In genomic region chr5:73565969-73566547, GRCh38 we compare ENCODE assay signal across 8 cellular contexts. TPM values are rescaled to one million over a fixed set of nuclear protein-coding genes. Genes with fewer than 3 reads are reported as not detected.
DNase-seq lines count a peak whose midpoint lies in the region; ATAC-seq, FAIRE-seq and TF ChIP-seq lines count a peak whose summit lies in the region.

No MANE protein-coding gene starts in this region.

- H3K27me3 ChIP-seq in MM.1S (replicated peaks; ENCODE audit: insufficient read depth, low read length): no peaks in the 10 kb centered on the region
- H3K27me3 ChIP-seq in H1 (replicated peaks in 1 of 4; ENCODE audit: control insufficient read depth in 3 of 4, extremely low read depth in 1 of 4, insufficient read depth in 3 of 4, low read length in 3 of 4): no peaks in the 10 kb centered on the region
- H3K27me3 ChIP-seq in pancreas: no peaks in the 10 kb centered on the region

- H3K4ac ChIP-seq in H1 (replicated peaks; ENCODE audit: insufficient read length, low read depth, low read length): no peak overlapping the region

- no peak overlapping the region for H2BK20ac ChIP-seq in H1 (ENCODE audit: low read length)

- intact Hi-C loops in pancreas (cut with DNase I): no loop called here

- H3K79me2 ChIP-seq in MM.1S (ENCODE audit: low read length) (peaks cover 69% of the 10 kb centered on the region), H1 (ENCODE audit: control insufficient read depth in 1 of 2, insufficient read depth in 2 of 2, low read length in 2 of 2) (peaks cover 15 to 46% of the 10 kb centered on the region in 2 experiments)

- no peak overlapping the region for H3K14ac ChIP-seq in H1 (ENCODE audit: insufficient read length)

- H3K4me2 ChIP-seq in MM.1S (ENCODE audit: low read depth, low read length): peak overlapping the region; percentile 81
- peak overlapping the region; percentile 75 to 97 for H3K4me2 ChIP-seq in H1 (ENCODE audit: insufficient read depth in 1 of 2, low read depth in 2 of 2, low read length in 2 of 2)

- H3K4me1 ChIP-seq in MM.1S (ENCODE audit: low read length): peaks cover 9% of the 10 kb centered on the region
- peaks cover 0 to 3% (median 0%) of the 10 kb centered on the region in 4 experiments; a peak in 1 of 7 replicates for H3K4me1 ChIP-seq in H1 (replicated peaks in 1 of 4; ENCODE audit: control insufficient read depth in 3 of 4, insufficient read depth in 4 of 4, low read length in 3 of 4)
- peaks cover 11 to 29% (median 15%) of the 10 kb centered on the region in 3 donors for H3K4me1 ChIP-seq in pancreas

- H3K36me3 ChIP-seq in MM.1S (replicated peaks; ENCODE audit: insufficient read depth, low read length) (no peaks in the 10 kb centered on the region; the same call in 1 of the 2 replicates), H1 (ENCODE audit: control insufficient read depth in 2 of 4, insufficient read depth in 4 of 4, low read length in 3 of 4) (peaks cover 2 to 24% (median 10%) of the 10 kb centered on the region in 4 experiments; a peak in 7 of 8 replicates), pancreas (peaks cover 0 to 4% (median 1%) of the 10 kb centered on the region in 3 donors)

- H3K9me2 ChIP-seq in MM.1S (replicated peaks; ENCODE audit: insufficient read depth, low read length): no peaks in the 10 kb centered on the region

- H2BK15ac ChIP-seq in H1 (ENCODE audit: low read length): no peak overlapping the region

- 0 out of 2 replicates have a peak overlapping the region, but pooled peaks have one; percentile 72 for H3K18ac ChIP-seq in H1 (ENCODE audit: extremely low read depth, low read length)

- peaks cover 9% of the 10 kb centered on the region for H3K23me2 ChIP-seq in H1 (ENCODE audit: low read depth, low read length)

- TF ChIP-seq RAD21 in H1 (IDR thresholded peaks at IDR 0.05 in 1 of 2, conservative IDR thresholded peaks at IDR 0.05 in 1 of 2; ENCODE audit: low read depth in 2 of 2, low read length in 2 of 2): no peak

- H2BK5ac ChIP-seq in H1 (ENCODE audit: low read depth, low read length): peak overlapping the region; percentile 93; the same call in 1 of the 2 replicates

- H3K56ac ChIP-seq in H1 (replicated peaks; ENCODE audit: insufficient read length, low read depth, low read length): peak overlapping the region; percentile 62

- TF ChIP-seq CTCF in MM.1S (IDR thresholded peaks at IDR 0.05; ENCODE audit: low read length): no peak
- TF ChIP-seq CTCF in H1 (IDR thresholded peaks at IDR 0.05; ENCODE audit: control extremely low read depth in 1 of 3, insufficient read depth in 1 of 3, low read depth in 1 of 3, low read length in 3 of 3): no peak
- no peak for TF ChIP-seq CTCF in pancreas (IDR thresholded peaks at IDR 0.05)

- no peak overlapping the region for H2BK120ac ChIP-seq in H1 (replicated peaks; ENCODE audit: low read depth, low read length)

- peak; percentile 3 for ATAC-seq in GM19467 (IDR thresholded peaks at IDR 0.05; ENCODE audit: unreplicated experiment)
- ATAC-seq in pancreas: no peak

- H3K27ac ChIP-seq in MM.1S (ENCODE audit: low read length): peak overlapping the region; percentile 77; the same call in 1 of the 2 replicates
- H3K27ac ChIP-seq in H1 (ENCODE audit: low read depth, low read length): peak overlapping the region; percentile 73
- H3K27ac ChIP-seq in pancreas: peak overlapping the region; percentile 85 to 95 (median 89)

- no peak for DNase-seq in MM.1S
- DNase-seq in H1 (ENCODE audit: low read depth in 1 of 2, low spot score in 2 of 2): no peak
- no peak for DNase-seq in pancreas
- no peak for DNase-seq in ureter (ENCODE audit: low spot score)
- DNase-seq in OCI-M2 (lab: John Stamatoyannopoulos, UW; ENCODE audit: unreplicated experiment): no peak
- DNase-seq in activated CD8-positive, alpha-beta memory T cell treated with anti-CD3 and anti-CD28 coated beads for 24 hours: no peak
- DNase-seq in NCI-H526 treated with DMSO at 0.1 percent for 48 hours (lab: John Stamatoyannopoulos, UW): no peak

- peak overlapping the region; percentile 99; the same call in 1 of the 2 replicates for H4K8ac ChIP-seq in H1 (ENCODE audit: extremely low read depth, insufficient read depth, low read length)

- 0 out of 2 replicates have a peak overlapping the region, but pooled peaks have one; percentile 30 for H2AK5ac ChIP-seq in H1 (ENCODE audit: low read depth, low read length)

- no peak for TF ChIP-seq POLR2A in H1 (IDR thresholded peaks at IDR 0.05; ENCODE audit: control extremely low read depth in 1 of 2, low read depth in 2 of 2, low read length in 2 of 2)

- H3F3A ChIP-seq in MM.1S (ENCODE audit: insufficient read depth, low read length): no peaks in the 10 kb centered on the region

- POLR2A ChIA-PET in H1 (lab: Charles Lee; ENCODE audit: partially characterized antibody): interaction anchor here (0.6 to 1.0 kb wide), 3 partner anchors 46 to 166 kb away, joined by 3 read pairs; no protein-coding TSS in a partner anchor

- H4K20me1 ChIP-seq in MM.1S (ENCODE audit: insufficient read depth, low read length) (no peaks in the 10 kb centered on the region), H1 (replicated peaks in 1 of 2; ENCODE audit: control insufficient read depth in 1 of 2, insufficient read depth in 2 of 2, low read length in 2 of 2) (no peaks in the 10 kb centered on the region)

- no peak overlapping the region for H3K23ac ChIP-seq in H1 (ENCODE audit: insufficient read length)

- CTCF ChIA-PET in H1 (lab: Charles Lee; ENCODE audit: partially characterized antibody): interaction anchor here (1.7 to 2.9 kb wide), 2 partner anchors 10 to 18 kb away, joined by 4 to 9 read pairs; no protein-coding TSS in a partner anchor

- no peak overlapping the region for H4K91ac ChIP-seq in H1 (replicated peaks; ENCODE audit: insufficient read length, low read length)

- 10% methylated on average over 8 of the region's 8 CpGs; no CpG with 5 or more reads in 1 of the 2 experiments for WGBS in H1 (ENCODE audit: extremely low coverage in 1 of 2, insufficient coverage in 1 of 2, insufficient read length in 1 of 2, insufficient replicate concordance in 2 of 2, low coverage in 1 of 2, low lambda C conversion rate in 2 of 2, missing lambda C conversion rate in 1 of 2), 2 experiments
- WGBS in pancreas, 2 donors: 5 to 6% methylated on average over 8 of the region's 8 CpGs

- H3K4me3 ChIP-seq in MM.1S (ENCODE audit: low read length) (peak overlapping the region; percentile 94), H1 (ENCODE audit: extremely low read depth in 1 of 4, insufficient read depth in 2 of 4, low read depth in 3 of 4, low read length in 4 of 4) (peak overlapping the region; percentile 85 to 99 (median 93)), pancreas (peak overlapping the region; percentile 76 to 87 (median 83))

- TF ChIP-seq EP300 in H1 (IDR thresholded peaks at IDR 0.05; ENCODE audit: borderline replicate concordance in 1 of 2, low read depth in 2 of 2, low read length in 2 of 2): no peak

- H2AFZ ChIP-seq in MM.1S (ENCODE audit: low read length) (peak overlapping the region; percentile 83), H1 (ENCODE audit: low read length) (peak overlapping the region; percentile 90)

- H4K5ac ChIP-seq in H1 (ENCODE audit: insufficient read length, low read depth, low read length): no peak overlapping the region

- H2BK12ac ChIP-seq in H1 (ENCODE audit: low read depth, low read length): no peak overlapping the region; the same call in 1 of the 2 replicates

- H3K9me3 ChIP-seq in MM.1S (replicated peaks; ENCODE audit: insufficient read depth, low read length): no peaks in the 10 kb centered on the region
- H3K9me3 ChIP-seq in H1 (ENCODE audit: insufficient read depth in 2 of 2, low read depth in 1 of 2, low read length in 1 of 2): no peaks in the 10 kb centered on the region
- no peaks in the 10 kb centered on the region for H3K9me3 ChIP-seq in pancreas

- peak overlapping the region; percentile 90 for H3K9ac ChIP-seq in MM.1S (ENCODE audit: low read length)
- H3K9ac ChIP-seq in H1 (replicated peaks in 1 of 4; ENCODE audit: extremely low read depth in 1 of 4, low read depth in 3 of 4, low read length in 3 of 4): peak overlapping the region; percentile 90 to 96 (median 94)

- FAIRE-seq in H1 (lab: Jason Lieb, UNC) (peak; percentile 50), pancreas (lab: Jason Lieb, UNC) (no peak)

- H3K79me1 ChIP-seq in H1 (ENCODE audit: low read depth, low read length): 0 out of 2 replicates have a peak, but pooled peaks cover 3% of the 10 kb centered on the region

RNA-seq across cellular contexts. Expression of gene UTP15, which starts 0.5 kb away (rescaled TPM):
- total RNA-seq in H1 (2021; fragmentation: NEBNext Ultra II Directional; extraction: Animal tissue kit (Norgen Biotek cat#: 25700)): 33.6 and 35.1 TPM in 2 replicates
- 14.3 and 17.4 TPM in 2 replicates for polyA plus RNA-seq in H1 (2011; rRNA removed)
- polyA plus RNA-seq in H1 (2011; cell fraction: cytosol; rRNA removed): 18.3 TPM
- 27.9 TPM for polyA plus RNA-seq in H1 (2011; cell fraction: nucleus; rRNA removed)
- 12.8 to 22.6 TPM (median 15.1 TPM) in 4 replicates for polyA plus RNA-seq in H1 (2012, experiment 1 of 2)
- 1.1 TPM for polyA plus RNA-seq in H1 (2012, experiment 2 of 2)
- 17.8 TPM for polyA plus RNA-seq in H1 (2013, experiment 1 of 2)
- polyA plus RNA-seq in H1 (2013, experiment 2 of 2): 16.6 TPM
- 40.2 and 42.6 TPM in 2 replicates for polyA minus RNA-seq in H1 (2011; rRNA and poly(A)+ RNA removed)
- 16.1 TPM for polyA minus RNA-seq in H1 (2011; cell fraction: cytosol; rRNA and poly(A)+ RNA removed)
- 82.0 TPM for polyA minus RNA-seq in H1 (2011; cell fraction: nucleus; rRNA and poly(A)+ RNA removed)
- 1 to 10 TPM; 3.0 to 8.2 (median 6.9) TPM for total RNA-seq in pancreas
- 1 to 10 TPM; 1.9 to 4.5 TPM for polyA plus RNA-seq in pancreas
- 31.8 TPM for total RNA-seq in ureter

RNA-seq across cellular contexts. Expression of gene ANKRA2, which starts 0.6 kb away (rescaled TPM):
- 10.3 and 12.6 TPM in 2 replicates for total RNA-seq in H1 (2021; fragmentation: NEBNext Ultra II Directional; extraction: Animal tissue kit (Norgen Biotek cat#: 25700))
- polyA plus RNA-seq in H1 (2011; rRNA removed): 5.6 and 7.0 TPM in 2 replicates
- 11.1 TPM for polyA plus RNA-seq in H1 (2011; cell fraction: cytosol; rRNA removed)
- 8.7 TPM for polyA plus RNA-seq in H1 (2011; cell fraction: nucleus; rRNA removed)
- polyA plus RNA-seq in H1 (2012, experiment 1 of 2): 8.4 to 13.2 TPM (median 9.9 TPM) in 4 replicates
- polyA plus RNA-seq in H1 (2012, experiment 2 of 2): 2.7 TPM
- 11.3 TPM for polyA plus RNA-seq in H1 (2013, experiment 1 of 2)
- 9.2 TPM for polyA plus RNA-seq in H1 (2013, experiment 2 of 2)
- polyA minus RNA-seq in H1 (2011; rRNA and poly(A)+ RNA removed): 3.4 and 6.0 TPM in 2 replicates
- polyA minus RNA-seq in H1 (2011; cell fraction: cytosol; rRNA and poly(A)+ RNA removed): 8.4 TPM
- polyA minus RNA-seq in H1 (2011; cell fraction: nucleus; rRNA and poly(A)+ RNA removed): 13.6 TPM
- 10 to 100 TPM in 2 of 6 donors, 1 to 10 TPM in 4; 6.9 to 15.7 (median 9.6) TPM for total RNA-seq in pancreas
- polyA plus RNA-seq in pancreas: 10 to 100 TPM; 10.6 to 20.4 TPM
- 32.1 TPM for total RNA-seq in ureter

RNA-seq across cellular contexts. Expression of gene ARHGEF28, which starts 59.9 kb away (rescaled TPM):
- total RNA-seq in H1 (2021; fragmentation: NEBNext Ultra II Directional; extraction: Animal tissue kit (Norgen Biotek cat#: 25700)): 0.77 and 1.0 TPM in 2 replicates
- polyA plus RNA-seq in H1 (2011; rRNA removed) (0.31 and 0.33 TPM in 2 replicates), pancreas (10 to 100 TPM; 14.9 to 20.3 TPM)
- polyA plus RNA-seq in H1 (2011; cell fraction: cytosol; rRNA removed): 0.50 TPM
- 0.71 TPM for polyA plus RNA-seq in H1 (2011; cell fraction: nucleus; rRNA removed)
- polyA plus RNA-seq in H1 (2012, experiment 1 of 2): 0.47 to 1.1 TPM (median 0.70 TPM) in 4 replicates
- 0.05 TPM for polyA plus RNA-seq in H1 (2012, experiment 2 of 2)
- polyA plus RNA-seq in H1 (2013, experiment 1 of 2): 0.30 TPM
- 0.40 TPM for polyA plus RNA-seq in H1 (2013, experiment 2 of 2)
- polyA minus RNA-seq in H1 (2011; rRNA and poly(A)+ RNA removed): 1.9 and 2.0 TPM in 2 replicates
- 3.9 TPM for polyA minus RNA-seq in H1 (2011; cell fraction: cytosol; rRNA and poly(A)+ RNA removed)
- 3.3 TPM for polyA minus RNA-seq in H1 (2011; cell fraction: nucleus; rRNA and poly(A)+ RNA removed)
- total RNA-seq in pancreas (10 to 100 TPM; 18.2 to 36.2 (median 27.9) TPM), ureter (34.5 TPM)
